7 cellular contexts compared by ENCODE assay signal in the genomic region with DNA sequence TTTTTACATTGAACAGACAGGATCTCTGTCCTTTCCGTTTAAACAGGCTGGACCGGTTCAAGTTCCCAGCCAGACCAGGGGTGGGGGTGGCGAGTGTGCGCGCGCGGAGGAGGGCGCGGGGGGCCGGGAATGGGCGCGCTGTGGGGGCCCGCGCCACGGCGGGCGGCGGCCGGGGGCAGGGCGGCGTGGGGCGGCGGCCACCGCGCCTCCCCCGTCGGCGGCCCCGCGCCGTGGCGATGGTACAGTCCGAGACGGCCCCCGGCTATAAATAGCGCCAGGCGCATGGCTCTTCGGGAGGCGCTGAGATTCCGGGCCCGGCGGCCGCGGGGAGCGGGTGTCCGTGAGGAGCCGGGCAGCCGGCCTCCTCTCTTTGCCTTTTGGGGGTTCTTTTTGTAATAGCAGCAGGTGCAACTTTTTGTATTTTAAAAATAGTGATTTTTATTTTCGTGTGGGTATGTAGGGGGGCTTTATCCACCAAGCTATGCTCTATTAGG. TPM values are rescaled to one million over a fixed set of nuclear protein-coding genes. Genes with fewer than 3 reads are reported as not detected.
DNase-seq lines count a peak whose midpoint lies in the region; ATAC-seq and TF ChIP-seq lines count a peak whose summit lies in the region.

No MANE protein-coding gene starts in this region.

- H3K36me3 ChIP-seq in fibroblast of lung (ENCODE audit: control insufficient read depth, insufficient read depth, low read length) (no peaks in the 10 kb centered on the region), SJCRH30 (no peaks in the 10 kb centered on the region)

- peaks cover 2% of the 10 kb centered on the region for H3K36me3 Mint-ChIP-seq in neural crest cell (ENCODE audit: low read depth)

- H3K4me2 ChIP-seq in fibroblast of lung (ENCODE audit: extremely low read depth, insufficient read depth, low read length) = peak overlapping the region; percentile 25

- H2AFZ ChIP-seq in fibroblast of lung (ENCODE audit: low read length) = no peak overlapping the region

- no peaks in the 10 kb centered on the region for H3K9me3 Mint-ChIP-seq in neural crest cell

- H3K27me3 Mint-ChIP-seq in neural crest cell (ENCODE audit: low read depth) = peaks cover 93% of the 10 kb centered on the region

- peak overlapping the region; percentile 97 for H3K4me3 Mint-ChIP-seq in neural crest cell

- DNase-seq in H4 (ENCODE audit: low spot score) (peak; percentile 21), NCI-H82 treated with DMSO at 0.1 percent for 48 hours (lab: John Stamatoyannopoulos, UW; ENCODE audit: unreplicated experiment) (peak; percentile 24), fibroblast of lung (ENCODE audit: low read depth in 2 of 2) (peak; percentile 23 to 45), neural crest cell (ENCODE audit: low read depth, low spot score) (peak; percentile 63), SJCRH30 (no peak)

- H3K4me3 ChIP-seq in fibroblast of lung (replicated peaks in 1 of 4; ENCODE audit: control extremely low read depth in 1 of 4, insufficient read depth in 1 of 4, low read depth in 3 of 4, low read length in 4 of 4) (peak overlapping the region in 2 of 4 experiments; percentile 47 to 60), SJCRH30 (no peak overlapping the region)

- H3K27ac ChIP-seq in fibroblast of lung (ENCODE audit: insufficient read depth, low read length) (no peak overlapping the region), SJCRH30 (no peak overlapping the region)

- H3K4me1 ChIP-seq in fibroblast of lung (ENCODE audit: control insufficient read depth, extremely low read depth, insufficient read depth, low read length) = no peaks in the 10 kb centered on the region
- H3K4me1 ChIP-seq in SJCRH30 = no peaks in the 10 kb centered on the region

- ATAC-seq in GM18519 (IDR thresholded peaks at IDR 0.05; ENCODE audit: low FRiP score, unreplicated experiment) (no peak), HG02852 (IDR thresholded peaks at IDR 0.05; ENCODE audit: unreplicated experiment) (no peak)

- H4K20me1 ChIP-seq in fibroblast of lung (ENCODE audit: control insufficient read depth, extremely low read depth, insufficient read depth, low read length) = no peaks in the 10 kb centered on the region

- peaks cover 17% of the 10 kb centered on the region for H3K4me1 Mint-ChIP-seq in neural crest cell

- TF ChIP-seq CTCF in fibroblast of lung (conservative IDR thresholded peaks at IDR 0.05 in 1 of 2, IDR thresholded peaks at IDR 0.05 in 1 of 2; ENCODE audit: low read depth in 1 of 2, low read length in 2 of 2) = no peak
- no peak for TF ChIP-seq CTCF in neural crest cell (conservative IDR thresholded peaks at IDR 0.05)

- no peaks in the 10 kb centered on the region for H3K9me3 ChIP-seq in fibroblast of lung (ENCODE audit: control insufficient read depth, insufficient read depth, low read depth, low read length)
- no peaks in the 10 kb centered on the region for H3K9me3 ChIP-seq in SJCRH30 (replicated peaks)

- H3K27me3 ChIP-seq in fibroblast of lung (ENCODE audit: control insufficient read depth, insufficient read depth, low read length) (peaks cover 25% of the 10 kb centered on the region), SJCRH30 (no peaks in the 10 kb centered on the region)

- peak overlapping the region; percentile 96 for H3K27ac Mint-ChIP-seq in neural crest cell (ENCODE audit: unreplicated experiment)

- H3K9ac ChIP-seq in fibroblast of lung (ENCODE audit: insufficient read depth, low read length) = no peak overlapping the region

- H3K79me2 ChIP-seq in fibroblast of lung (ENCODE audit: control insufficient read depth, insufficient read depth, low read length) = no peaks in the 10 kb centered on the region

RNA-seq across cellular contexts. Expression of a gene that starts 0.4 kb away (rescaled TPM):
- not detected in 2 replicates for total RNA-seq in H4 (2014; rRNA removed; shearing (Covaris generic))
- total RNA-seq in fibroblast of lung (0.17 TPM in 1 of 2 replicates, not detected in the other), neural crest cell (1.8 and 1.9 TPM in 2 replicates)
- polyA plus RNA-seq in fibroblast of lung = not detected in 2 replicates
- polyA plus RNA-seq in fibroblast of lung (2012) = not detected in 2 replicates
- polyA minus RNA-seq in fibroblast of lung (ENCODE audit: low replicate concordance) = not detected in 2 replicates
- total RNA-seq in SJCRH30 (2014; rRNA removed; shearing (Covaris generic)) = not detected in 2 replicates

Comparison
In these comparisons a context has a peak if more than half of its experiments do, and no peak if none do; other contexts are left out.
1. DNase-seq: peak in H4 (single experiment), NCI-H82 treated with DMSO at 0.1 percent for 48 hours (single experiment), fibroblast of lung (2 of 2) and neural crest cell (single experiment); none in SJCRH30 (0 of 2).